8 cellular contexts compared by ENCODE assay signal in genomic region chr7:98733036-98733435, GRCh38.
DNase-seq lines count a peak whose midpoint lies in the region; ATAC-seq, FAIRE-seq and TF ChIP-seq lines count a peak whose summit lies in the region.

No MANE protein-coding gene starts in this region.

- H3K27me3 ChIP-seq in astrocyte (ENCODE audit: insufficient read depth, low read length): no peaks in the 10 kb centered on the region

- H3K4me3 ChIP-seq in OCI-LY7 (ENCODE audit: low read depth, low read length, poor library complexity, severe bottlenecking) (no peak overlapping the region), astrocyte (ENCODE audit: insufficient read depth, low read depth, low read length) (no peak overlapping the region)

- CTCF ChIA-PET in OCI-LY7 (lab: Charles Lee; ENCODE audit: unreplicated experiment): interaction anchor here (0.9 kb wide), 1 partner anchor 29 kb away, joined by 3 read pairs; no protein-coding TSS in a partner anchor

- H3K9me3 ChIP-seq in OCI-LY7 (ENCODE audit: low read length) (no peaks in the 10 kb centered on the region), astrocyte (ENCODE audit: insufficient read depth, low read depth, low read length) (no peaks in the 10 kb centered on the region)

- H3K36me3 Mint-ChIP-seq in astrocyte (ENCODE audit: low read depth, unreplicated experiment) (no peaks in the 10 kb centered on the region), natural killer cell (no peaks in the 10 kb centered on the region)

- TF ChIP-seq CTCF in OCI-LY7 (conservative IDR thresholded peaks at IDR 0.05; ENCODE audit: low read length): peak; percentile 92
- TF ChIP-seq CTCF in astrocyte (IDR thresholded peaks at IDR 0.05; ENCODE audit: insufficient read depth, low read depth, low read length): peak; percentile 35
- peak; percentile 33 for TF ChIP-seq CTCF in natural killer cell (IDR thresholded peaks at IDR 0.05)

- H3K9ac ChIP-seq in astrocyte (ENCODE audit: low read length): no peak overlapping the region

- ATAC-seq in natural killer cell: peak in 1 of 3 donors; percentile 38
- ATAC-seq in GM18861 (IDR thresholded peaks at IDR 0.05; ENCODE audit: unreplicated experiment): no peak
- no peak for ATAC-seq in GM19395 (IDR thresholded peaks at IDR 0.05; ENCODE audit: unreplicated experiment)
- no peak for ATAC-seq in HG03442 (IDR thresholded peaks at IDR 0.05; ENCODE audit: unreplicated experiment)

- POLR2A ChIA-PET in OCI-LY7 (lab: Charles Lee): interaction anchor here (1.0 kb wide), 1 partner anchor 13 kb away, joined by 3 read pairs; no protein-coding TSS in a partner anchor

- peaks cover 4% of the 10 kb centered on the region for H3K4me1 Mint-ChIP-seq in astrocyte (ENCODE audit: low read depth, unreplicated experiment)
- H3K4me1 Mint-ChIP-seq in natural killer cell: no peaks in the 10 kb centered on the region

- H2AFZ ChIP-seq in OCI-LY7 (ENCODE audit: low read length) (no peak overlapping the region; the same call in 1 of the 2 replicates), astrocyte (ENCODE audit: low read depth, low read length) (no peak overlapping the region)

- intact Hi-C loops in OCI-LY7 (cut with micrococcal nuclease; ENCODE audit: unreplicated experiment) (loop anchor here (2.0 kb wide), 1 partner anchor 108 kb away; no protein-coding TSS in a partner anchor), natural killer cell (cut with micrococcal nuclease) (no loop called here)

- H3K36me3 ChIP-seq in OCI-LY7 (ENCODE audit: insufficient read depth, low read length) (no peaks in the 10 kb centered on the region), astrocyte (ENCODE audit: insufficient read depth, low read length) (no peaks in the 10 kb centered on the region)

- H3K4me1 ChIP-seq in OCI-LY7 (ENCODE audit: insufficient read depth, low read length, poor library complexity, severe bottlenecking): no peaks in the 10 kb centered on the region
- no peaks in the 10 kb centered on the region for H3K4me1 ChIP-seq in astrocyte (ENCODE audit: insufficient read depth, low read length)

- H3K4me3 Mint-ChIP-seq in astrocyte (ENCODE audit: unreplicated experiment) (no peak overlapping the region), natural killer cell (no peak overlapping the region)

- BruUV-seq in OCI-LY7 (replicated peaks; lab: Mats Ljungman, UMichigan): no TSS peak

- H3K27ac Mint-ChIP-seq in astrocyte (ENCODE audit: unreplicated experiment) (peak overlapping the region; percentile 26), natural killer cell (no peak overlapping the region)

- no peak overlapping the region for H3K27ac ChIP-seq in OCI-LY7 (ENCODE audit: low read depth, low read length, poor library complexity, severe bottlenecking)
- H3K27ac ChIP-seq in astrocyte (ENCODE audit: low read depth, low read length): no peak overlapping the region

- no peak for FAIRE-seq in astrocyte (lab: Jason Lieb, UNC)

- H4K20me1 ChIP-seq in OCI-LY7 (ENCODE audit: insufficient read depth, low read length) (no peaks in the 10 kb centered on the region), astrocyte (ENCODE audit: insufficient read depth, low read length) (no peaks in the 10 kb centered on the region)

- H3K79me2 ChIP-seq in OCI-LY7 (ENCODE audit: insufficient read depth, low read depth, low read length) (no peaks in the 10 kb centered on the region), astrocyte (ENCODE audit: insufficient read depth, low read length) (no peaks in the 10 kb centered on the region)

- no peaks in the 10 kb centered on the region for H3K9me2 ChIP-seq in OCI-LY7 (ENCODE audit: insufficient read depth, low read length)

- peaks cover 4% of the 10 kb centered on the region for H3K9me3 Mint-ChIP-seq in astrocyte (ENCODE audit: unreplicated experiment)
- no peaks in the 10 kb centered on the region for H3K9me3 Mint-ChIP-seq in natural killer cell

- DNase-seq in DMS53 (lab: John Stamatoyannopoulos, UW): peak; percentile 79
- DNase-seq in HCEC 1CT: peak; percentile 20
- peak; percentile 71 for DNase-seq in OCI-LY7 (ENCODE audit: low spot score)
- DNase-seq in astrocyte (ENCODE audit: low read depth): no peak
- no peak for DNase-seq in natural killer cell

- H3K4me2 ChIP-seq in OCI-LY7 (ENCODE audit: low read length): no peak overlapping the region
- no peak overlapping the region for H3K4me2 ChIP-seq in astrocyte (ENCODE audit: low read length)

- H3K27me3 Mint-ChIP-seq in astrocyte (ENCODE audit: low read depth, unreplicated experiment): peaks cover 14% of the 10 kb centered on the region
- peaks cover 0 to 2% of the 10 kb centered on the region in 2 donors for H3K27me3 Mint-ChIP-seq in natural killer cell (ENCODE audit: low read depth in 2 of 2)

Comparison
In these comparisons a context has a peak if more than half of its experiments do, and no peak if none do; other contexts are left out.
1. DNase-seq: peak in DMS53 (single experiment), HCEC 1CT (single experiment) and OCI-LY7 (single experiment); none in astrocyte (single experiment) and natural killer cell (single experiment).
2. CTCF ChIP-seq: peak in every context shown above with its lines; median percentile 92 in OCI-LY7; 35 in astrocyte; 33 in natural killer cell.